1 cellular context compared by ENCODE assay signal in genomic region chr19:18557474-18558201, GRCh38.
TF ChIP-seq lines count a peak whose summit lies in the region.

Gene KXD1 (plus strand): TSS chr19:18557870. CDS start chr19:18562057, 4,187 bp downstream.

TF ChIP-seq in GM12878, 131 proteins besides CTCF, POLR2A, EP300 and RAD21 (continued from another document):
- TF ChIP-seq E2F4 (IDR thresholded peaks at IDR 0.05; ENCODE audit: low read depth, low read length) (no peak), STAT3 (IDR thresholded peaks at IDR 0.05; ENCODE audit: low read depth, low read length) (no peak; the same call in 1 of the 2 replicates), YY1 (IDR thresholded peaks at IDR 0.05; ENCODE audit: low read depth, low read length) (peak; percentile 55; the same call in 1 of the 2 replicates), RELB (IDR thresholded peaks at IDR 0.05; ENCODE audit: low read depth) (peak; percentile 66), RUNX3 (IDR thresholded peaks at IDR 0.05; ENCODE audit: low read length) (peak; percentile 36; the same call in 1 of the 2 replicates), JUNB (IDR thresholded peaks at IDR 0.05) (no peak), SREBF1 (IDR thresholded peaks at IDR 0.05; ENCODE audit: low read length) (no peak), RB1 (IDR thresholded peaks at IDR 0.05; ENCODE audit: borderline replicate concordance) (no peak; the same call in 1 of the 2 replicates), PBX3 (IDR thresholded peaks at IDR 0.05; ENCODE audit: insufficient replicate concordance, low read depth, low read length) (no peak), ZZZ3 (IDR thresholded peaks at IDR 0.05; ENCODE audit: control insufficient read depth, insufficient read length, low read depth) (no peak), BCL11A (IDR thresholded peaks at IDR 0.05; ENCODE audit: low read depth, low read length) (0 out of 2 replicates have a peak, but pooled peaks have one; percentile 21), ZBTB40 (IDR thresholded peaks at IDR 0.05; ENCODE audit: borderline replicate concordance) (peak; percentile 46; the same call in 1 of the 2 replicates), ZNF274 (IDR thresholded peaks at IDR 0.05; ENCODE audit: insufficient read depth, insufficient read length) (no peak), BMI1 (IDR thresholded peaks at IDR 0.05; ENCODE audit: borderline replicate concordance) (no peak), PRDM15 (CRISPR knock-in tag; IDR thresholded peaks at IDR 0.05) (no peak), RELA (IDR thresholded peaks at IDR 0.05; ENCODE audit: borderline replicate concordance, partially characterized antibody) (no peak), NKRF (conservative IDR thresholded peaks at IDR 0.05) (peak; percentile 69), NR2C1 (IDR thresholded peaks at IDR 0.05) (no peak; the same call in 1 of the 2 replicates), POLR2AphosphoS2 (IDR thresholded peaks at IDR 0.05; ENCODE audit: low read depth, low read length) (peak; percentile 73; the same call in 1 of the 2 replicates), EZH2 (IDR thresholded peaks at IDR 0.05; ENCODE audit: borderline replicate concordance, control insufficient read depth, low read depth, low read length) (no peak), ZNF622 (IDR thresholded peaks at IDR 0.05) (no peak), CREM (IDR thresholded peaks at IDR 0.05; ENCODE audit: low read depth) (peak; percentile 88), TCF7 (IDR thresholded peaks at IDR 0.05; ENCODE audit: borderline replicate concordance) (no peak), SIN3A (IDR thresholded peaks at IDR 0.05; ENCODE audit: low read depth, low read length) (peak; percentile 84; the same call in 1 of the 2 replicates), WRNIP1 (IDR thresholded peaks at IDR 0.05; ENCODE audit: borderline replicate concordance, low read depth, low read length) (peak; percentile 95; the same call in 1 of the 2 replicates), BHLHE40 (IDR thresholded peaks at IDR 0.05; ENCODE audit: borderline replicate concordance in 1 of 2, low read depth in 2 of 2, low read length in 1 of 2) (peak; percentile 72 to 90), ZNF687 (IDR thresholded peaks at IDR 0.05) (peak; percentile 92; the same call in 1 of the 2 replicates), ETV6 (conservative IDR thresholded peaks at IDR 0.05 in 1 of 2, IDR thresholded peaks at IDR 0.05 in 1 of 2; ENCODE audit: borderline replicate concordance in 1 of 2, low read depth in 1 of 2) (no peak), CREB1 (IDR thresholded peaks at IDR 0.05; ENCODE audit: low read depth) (peak; percentile 94), TCF12 (IDR thresholded peaks at IDR 0.05; ENCODE audit: low read depth, low read length) (0 out of 2 replicates have a peak, but pooled peaks have one; percentile 49), ZNF24 (IDR thresholded peaks at IDR 0.05) (no peak), CHD2 (IDR thresholded peaks at IDR 0.05; ENCODE audit: borderline replicate concordance, low read depth, low read length) (0 out of 2 replicates have a peak, but pooled peaks have one; percentile 49), HCFC1 (IDR thresholded peaks at IDR 0.05; ENCODE audit: low read length) (no peak), SKIL (IDR thresholded peaks at IDR 0.05; ENCODE audit: low read depth, poor library complexity, severe bottlenecking) (no peak), ELK1 (IDR thresholded peaks at IDR 0.05; ENCODE audit: low read depth, low read length) (peak; percentile 68)
